ENCODE assay signal across 8 cellular contexts in genomic region chrX:13013353-13014110, GRCh38. TPM values are rescaled to one million over a fixed set of nuclear protein-coding genes. Genes with fewer than 3 reads are reported as not detected.
A peak's percentile ranks its signal among the peaks of the same experiment; 100 is the strongest.
DNase-seq lines count a peak whose midpoint lies in the region; ATAC-seq and TF ChIP-seq lines count a peak whose summit lies in the region.

No MANE protein-coding gene starts in this region.

- ATAC-seq in GM21528 (IDR thresholded peaks at IDR 0.05; ENCODE audit: low FRiP score, unreplicated experiment), result peak; percentile 88
- ATAC-seq in activated naive CD8-positive, alpha-beta T cell treated with anti-CD3 and anti-CD28 coated beads, Interleukin-2, amount 10 ng/mL, durations not matched to agents 7 days and 5 days (ENCODE audit: low read depth), result peak; percentile 76
- ATAC-seq in natural killer cell, result peak; percentile 24 to 64 (median 50)

- peaks cover 35% of the 10 kb centered on the region for H3K4me1 Mint-ChIP-seq in activated naive CD8-positive, alpha-beta T cell treated with anti-CD3 and anti-CD28 coated beads, Interleukin-2, amount 10 ng/mL, durations not matched to agents 7 days and 5 days
- peaks cover 5 to 7% of the 10 kb centered on the region in 2 donors for H3K4me1 Mint-ChIP-seq in natural killer cell

- intact Hi-C loops in natural killer cell (cut with micrococcal nuclease), result no loop called here

- POLR2A ChIA-PET in activated naive CD8-positive, alpha-beta T cell treated with anti-CD3 and anti-CD28 coated beads, Interleukin-2, amount 10 ng/mL, durations not matched to agents 7 days and 5 days (lab: Charles Lee), result interaction anchor here (1.1 to 1.7 kb wide), 2 partner anchors 9 to 78 kb away, joined by 5 read pairs; no protein-coding TSS in a partner anchor

- no peaks in the 10 kb centered on the region for H3K27me3 Mint-ChIP-seq in activated naive CD8-positive, alpha-beta T cell treated with anti-CD3 and anti-CD28 coated beads, Interleukin-2, amount 10 ng/mL, durations not matched to agents 7 days and 5 days
- peaks cover 0 to 30% of the 10 kb centered on the region in 2 donors for H3K27me3 Mint-ChIP-seq in natural killer cell (ENCODE audit: low read depth in 2 of 2)

- TF ChIP-seq CTCF in GM13976 (IDR thresholded peaks at IDR 0.05; ENCODE audit: borderline replicate concordance, control extremely low read depth, extremely low read depth, insufficient read depth, missing control alignments) (no peak), natural killer cell (IDR thresholded peaks at IDR 0.05) (no peak)

- DNase-seq in GM13976 (ENCODE audit: low spot score) (peak; percentile 41), LHCN-M2 (ENCODE audit: low read depth) (peak; percentile 29), natural killer cell (no peak), iPS-NIHi7 (ENCODE audit: extremely low spot score) (no peak), occipital lobe (lab: John Stamatoyannopoulos, UW) (no peak), NCI-H1092 (lab: John Stamatoyannopoulos, UW) (no peak)
- no peak for DNase-seq in activated naive CD8-positive, alpha-beta T cell treated with anti-CD3 and anti-CD28 coated beads, Interleukin-2, amount 10 ng/mL, durations not matched to agents 7 days and 5 days

- no peaks in the 10 kb centered on the region for H3K9me3 Mint-ChIP-seq in activated naive CD8-positive, alpha-beta T cell treated with anti-CD3 and anti-CD28 coated beads, Interleukin-2, amount 10 ng/mL, durations not matched to agents 7 days and 5 days
- H3K9me3 Mint-ChIP-seq in natural killer cell, result no peaks in the 10 kb centered on the region

- H3K36me3 Mint-ChIP-seq in activated naive CD8-positive, alpha-beta T cell treated with anti-CD3 and anti-CD28 coated beads, Interleukin-2, amount 10 ng/mL, durations not matched to agents 7 days and 5 days, result no peaks in the 10 kb centered on the region
- no peaks in the 10 kb centered on the region for H3K36me3 Mint-ChIP-seq in natural killer cell

- in situ Hi-C loops in GM13976 (cut with MboI; ENCODE audit: low sequenced_read_pairs, unreplicated experiment), result no loop called here

- peak overlapping the region; percentile 80 for H3K27ac Mint-ChIP-seq in activated naive CD8-positive, alpha-beta T cell treated with anti-CD3 and anti-CD28 coated beads, Interleukin-2, amount 10 ng/mL, durations not matched to agents 7 days and 5 days
- peak overlapping the region in 1 of 2 donors; percentile 58 for H3K27ac Mint-ChIP-seq in natural killer cell

- H3K4me3 Mint-ChIP-seq in activated naive CD8-positive, alpha-beta T cell treated with anti-CD3 and anti-CD28 coated beads, Interleukin-2, amount 10 ng/mL, durations not matched to agents 7 days and 5 days, result peak overlapping the region; percentile 41
- no peak overlapping the region for H3K4me3 Mint-ChIP-seq in natural killer cell

RNA-seq across cellular contexts. Expression of gene FAM9C, which starts 30.9 kb away (rescaled TPM):
- not detected in 2 replicates for total RNA-seq in LHCN-M2 (2014; rRNA removed)
- not detected for polyA plus RNA-seq in LHCN-M2 (2012)
- total RNA-seq in activated naive CD8-positive, alpha-beta T cell treated with anti-CD3 and anti-CD28 coated beads, Interleukin-2, amount 10 ng/mL, durations not matched to agents 7 days and 5 days, result not detected
- total RNA-seq in natural killer cell, result not detected
- 0.31 TPM for total RNA-seq in occipital lobe

RNA-seq across cellular contexts. Expression of gene TMSB4X, which starts 38.6 kb away (rescaled TPM):
- 5,577 and 7,816 TPM in 2 replicates for total RNA-seq in LHCN-M2 (2014; rRNA removed)
- 11,098 TPM for polyA plus RNA-seq in LHCN-M2 (2012)
- total RNA-seq in activated naive CD8-positive, alpha-beta T cell treated with anti-CD3 and anti-CD28 coated beads, Interleukin-2, amount 10 ng/mL, durations not matched to agents 7 days and 5 days, result 1,000 to 10,000 TPM; 8,001 to 8,464 TPM
- total RNA-seq in natural killer cell, result 1,000 to 10,000 TPM; 5,049 to 6,005 (median 5,892) TPM
- total RNA-seq in occipital lobe, result 4,817 TPM

Comparison
In these comparisons a context has a peak if more than half of its experiments do, and no peak if none do; other contexts are left out.
1. DNase-seq: peak in GM13976 (single experiment) and LHCN-M2 (single experiment); none in activated naive CD8-positive, alpha-beta T cell treated with anti-CD3 and anti-CD28 coated beads, Interleukin-2, amount 10 ng/mL, durations not matched to agents 7 days and 5 days (single experiment), natural killer cell (single experiment), iPS-NIHi7 (single experiment), occipital lobe (single experiment) and NCI-H1092 (single experiment).
2. Peak in every context shown above with its lines, with median percentiles within 50 percentile points of each other: ATAC-seq.